8 cellular contexts compared by ENCODE assay signal in the genomic region with DNA sequence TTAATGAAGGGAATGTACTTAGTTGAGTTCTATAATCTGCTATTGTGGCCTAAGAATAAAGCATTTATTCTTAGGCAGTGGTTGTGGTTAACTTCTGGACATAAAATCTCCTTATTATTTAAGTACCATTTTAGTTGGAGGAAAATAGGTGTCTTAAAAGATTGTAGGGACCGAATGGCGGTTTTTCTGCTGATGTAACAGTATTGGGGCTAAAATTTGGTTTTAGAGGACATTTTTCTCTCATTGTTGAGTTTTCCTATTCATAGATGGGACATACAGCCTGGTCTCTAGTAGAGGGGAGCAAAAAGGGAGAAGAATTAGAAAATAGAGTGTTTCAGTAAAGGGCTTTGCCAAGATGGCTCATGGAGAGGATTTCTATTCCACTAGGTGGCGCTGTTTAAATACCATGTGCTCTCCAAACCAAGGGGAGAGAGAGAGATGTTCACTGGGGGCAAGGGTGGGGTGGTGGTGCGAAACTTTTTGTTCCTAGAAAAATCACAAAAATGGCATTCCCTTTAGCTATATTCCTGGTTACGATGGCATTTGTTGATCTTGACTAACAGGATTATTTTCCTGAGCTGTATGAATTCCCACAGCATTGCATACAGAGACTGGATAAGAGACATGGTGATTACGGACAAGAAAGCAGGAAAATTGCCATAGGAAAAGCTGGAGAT. TPM values are rescaled to one million over a fixed set of nuclear protein-coding genes. Genes with fewer than 3 reads are reported as not detected.
DNase-seq lines count a peak whose midpoint lies in the region; ATAC-seq, FAIRE-seq and TF ChIP-seq lines count a peak whose summit lies in the region.

No MANE protein-coding gene starts in this region.

- no peaks in the 10 kb centered on the region for H3K9me3 ChIP-seq in CD4-positive, CD25-positive, alpha-beta regulatory T cell (ENCODE audit: control insufficient read depth in 2 of 2, low read length in 2 of 2)
- H3K9me3 ChIP-seq in fibroblast of lung (ENCODE audit: control insufficient read depth, insufficient read depth, low read depth, low read length) (no peaks in the 10 kb centered on the region), neural cell (ENCODE audit: low read length) (no peaks in the 10 kb centered on the region)

- no peak overlapping the region for H3K27ac Mint-ChIP-seq in CD4-positive, CD25-positive, alpha-beta regulatory T cell
- H3K27ac Mint-ChIP-seq in activated CD4-positive, alpha-beta T cell treated with anti-CD3 and anti-CD28 coated beads, Interleukin-2, amount 10 ng/mL, durations not matched to agents 7 days and 5 days: no peak overlapping the region

- peaks cover 0 to 13% (median 3%) of the 10 kb centered on the region in 4 donors for H3K4me1 Mint-ChIP-seq in CD4-positive, CD25-positive, alpha-beta regulatory T cell
- peaks cover 19% of the 10 kb centered on the region for H3K4me1 Mint-ChIP-seq in activated CD4-positive, alpha-beta T cell treated with anti-CD3 and anti-CD28 coated beads, Interleukin-2, amount 10 ng/mL, durations not matched to agents 7 days and 5 days

- H4K20me1 ChIP-seq in fibroblast of lung (ENCODE audit: control insufficient read depth, extremely low read depth, insufficient read depth, low read length) (no peaks in the 10 kb centered on the region), neural cell (ENCODE audit: insufficient read depth) (no peaks in the 10 kb centered on the region)

- H3K27me3 ChIP-seq in CD4-positive, CD25-positive, alpha-beta regulatory T cell (ENCODE audit: control insufficient read depth, insufficient read depth, low read length): peaks cover 31% of the 10 kb centered on the region
- H3K27me3 ChIP-seq in fibroblast of lung (ENCODE audit: control insufficient read depth, insufficient read depth, low read length) (peaks cover 6% of the 10 kb centered on the region), neural cell (ENCODE audit: insufficient read depth, low read depth, low read length) (peaks cover 16% of the 10 kb centered on the region)

- H3F3A ChIP-seq in neural cell (ENCODE audit: insufficient read depth, low read length, poor library complexity, severe bottlenecking): no peaks in the 10 kb centered on the region

- peak; percentile 65 for TF ChIP-seq CTCF in fibroblast of lung (conservative IDR thresholded peaks at IDR 0.05 in 1 of 2, IDR thresholded peaks at IDR 0.05 in 1 of 2; ENCODE audit: low read depth in 1 of 2, low read length in 2 of 2)
- TF ChIP-seq CTCF in neural cell (IDR thresholded peaks at IDR 0.05; ENCODE audit: poor library complexity, severe bottlenecking): peak; percentile 61

- POLR2A ChIA-PET in activated CD4-positive, alpha-beta T cell treated with anti-CD3 and anti-CD28 coated beads, Interleukin-2, amount 10 ng/mL, durations not matched to agents 7 days and 5 days (lab: Charles Lee): no interaction called here

- no peak overlapping the region for H3K4me3 ChIP-seq in CD4-positive, CD25-positive, alpha-beta regulatory T cell (ENCODE audit: low read depth, low read length)
- H3K4me3 ChIP-seq in fibroblast of lung (replicated peaks in 1 of 4; ENCODE audit: control extremely low read depth in 1 of 4, insufficient read depth in 1 of 4, low read depth in 3 of 4, low read length in 4 of 4) (peak overlapping the region in 1 of 4 experiments; percentile 3), neural cell (ENCODE audit: low read length) (no peak overlapping the region)

- no peak overlapping the region for H3K9ac ChIP-seq in fibroblast of lung (ENCODE audit: insufficient read depth, low read length)
- H3K9ac ChIP-seq in neural cell (ENCODE audit: low read length): no peak overlapping the region

- peak; percentile 25 to 68 (median 65) for DNase-seq in CD4-positive, CD25-positive, alpha-beta regulatory T cell
- peak; percentile 52 for DNase-seq in GM19239 (ENCODE audit: insufficient read length, low spot score)
- peak; percentile 25 for DNase-seq in NCI-H2171 treated with DMSO at 0.1 percent for 48 hours (lab: John Stamatoyannopoulos, UW)
- peak; percentile 62 for DNase-seq in activated CD4-positive, alpha-beta T cell treated with anti-CD3 and anti-CD28 coated beads, Interleukin-2, amount 10 ng/mL, durations not matched to agents 7 days and 5 days
- peak; percentile 39 to 68 for DNase-seq in fibroblast of lung (ENCODE audit: low read depth in 2 of 2)

- ATAC-seq in CD4-positive, CD25-positive, alpha-beta regulatory T cell (ENCODE audit: low read depth in 2 of 2): peak in 1 of 2 donors; percentile 53
- ATAC-seq in GM19467 (IDR thresholded peaks at IDR 0.05; ENCODE audit: unreplicated experiment): no peak
- ATAC-seq in GM19023 (IDR thresholded peaks at IDR 0.05; ENCODE audit: unreplicated experiment): no peak

- H3K27ac ChIP-seq in CD4-positive, CD25-positive, alpha-beta regulatory T cell (ENCODE audit: insufficient read depth, low read length, poor library complexity, severe bottlenecking): no peak overlapping the region
- H3K27ac ChIP-seq in fibroblast of lung (ENCODE audit: insufficient read depth, low read length) (no peak overlapping the region), neural cell (ENCODE audit: low read length) (no peak overlapping the region)

- peak; percentile 92 for FAIRE-seq in GM19239 (lab: Jason Lieb, UNC)

- H3K9me2 ChIP-seq in neural cell (ENCODE audit: insufficient read depth, low read length): no peaks in the 10 kb centered on the region

- CTCF ChIA-PET in activated CD4-positive, alpha-beta T cell treated with anti-CD3 and anti-CD28 coated beads, Interleukin-2, amount 10 ng/mL, durations not matched to agents 7 days and 5 days (lab: Charles Lee): interaction anchor here (0.8 to 1.3 kb wide), 6 partner anchors 8 to 43 kb away, joined by 3 to 4 read pairs (median 3); no protein-coding TSS in a partner anchor

- no peak for TF ChIP-seq EP300 in neural cell (conservative IDR thresholded peaks at IDR 0.05; ENCODE audit: poor library complexity, severe bottlenecking)

- no peaks in the 10 kb centered on the region for H3K36me3 ChIP-seq in CD4-positive, CD25-positive, alpha-beta regulatory T cell (ENCODE audit: control insufficient read depth, insufficient read depth, low read length)
- H3K36me3 ChIP-seq in fibroblast of lung (ENCODE audit: control insufficient read depth, insufficient read depth, low read length): no peaks in the 10 kb centered on the region
- no peaks in the 10 kb centered on the region for H3K36me3 ChIP-seq in neural cell (ENCODE audit: insufficient read depth, low read length)

- H3K4me3 Mint-ChIP-seq in CD4-positive, CD25-positive, alpha-beta regulatory T cell: no peak overlapping the region
- H3K4me3 Mint-ChIP-seq in activated CD4-positive, alpha-beta T cell treated with anti-CD3 and anti-CD28 coated beads, Interleukin-2, amount 10 ng/mL, durations not matched to agents 7 days and 5 days: no peak overlapping the region

- H3K79me2 ChIP-seq in fibroblast of lung (ENCODE audit: control insufficient read depth, insufficient read depth, low read length) (no peaks in the 10 kb centered on the region), neural cell (replicated peaks; ENCODE audit: insufficient read depth, low read length) (no peaks in the 10 kb centered on the region)

- H3K4me1 ChIP-seq in CD4-positive, CD25-positive, alpha-beta regulatory T cell (ENCODE audit: control insufficient read depth, insufficient read depth, low read length, poor library complexity, severe bottlenecking): no peaks in the 10 kb centered on the region
- no peaks in the 10 kb centered on the region for H3K4me1 ChIP-seq in fibroblast of lung (ENCODE audit: control insufficient read depth, extremely low read depth, insufficient read depth, low read length)

- no peaks in the 10 kb centered on the region for H3K9me3 Mint-ChIP-seq in CD4-positive, CD25-positive, alpha-beta regulatory T cell
- H3K9me3 Mint-ChIP-seq in activated CD4-positive, alpha-beta T cell treated with anti-CD3 and anti-CD28 coated beads, Interleukin-2, amount 10 ng/mL, durations not matched to agents 7 days and 5 days: no peaks in the 10 kb centered on the region

- H3K27me3 Mint-ChIP-seq in CD4-positive, CD25-positive, alpha-beta regulatory T cell: peaks cover 58% of the 10 kb centered on the region
- H3K27me3 Mint-ChIP-seq in activated CD4-positive, alpha-beta T cell treated with anti-CD3 and anti-CD28 coated beads, Interleukin-2, amount 10 ng/mL, durations not matched to agents 7 days and 5 days: peaks cover 37% of the 10 kb centered on the region

- peak; percentile 53 for TF ChIP-seq RAD21 in neural cell (conservative IDR thresholded peaks at IDR 0.05)

- no peaks in the 10 kb centered on the region for H3K36me3 Mint-ChIP-seq in CD4-positive, CD25-positive, alpha-beta regulatory T cell
- no peaks in the 10 kb centered on the region for H3K36me3 Mint-ChIP-seq in activated CD4-positive, alpha-beta T cell treated with anti-CD3 and anti-CD28 coated beads, Interleukin-2, amount 10 ng/mL, durations not matched to agents 7 days and 5 days (ENCODE audit: low read depth)

- H2AFZ ChIP-seq in fibroblast of lung (ENCODE audit: low read length) (no peak overlapping the region), neural cell (ENCODE audit: low read depth, low read length) (no peak overlapping the region)

- peak overlapping the region; percentile 75 for H3K4me2 ChIP-seq in fibroblast of lung (ENCODE audit: extremely low read depth, insufficient read depth, low read length)
- no peak overlapping the region for H3K4me2 ChIP-seq in neural cell (ENCODE audit: low read length)

RNA-seq across cellular contexts. Expression of a gene that starts 18.3 kb away (rescaled TPM):
- not detected for total RNA-seq in CD4-positive, CD25-positive, alpha-beta regulatory T cell
- polyA plus RNA-seq in CD4-positive, CD25-positive, alpha-beta regulatory T cell: under 1 TPM in 2 of 4 donors, not detected in 2; 0.17 to 0.76 TPM
- not detected for total RNA-seq in activated CD4-positive, alpha-beta T cell treated with anti-CD3 and anti-CD28 coated beads, Interleukin-2, amount 10 ng/mL, durations not matched to agents 7 days and 5 days
- total RNA-seq in fibroblast of lung: 3.3 and 3.9 TPM in 2 replicates
- 2.4 and 7.6 TPM in 2 replicates for polyA plus RNA-seq in fibroblast of lung
- polyA plus RNA-seq in fibroblast of lung (2012): 1.7 and 3.2 TPM in 2 replicates
- 3.9 TPM in 1 of 2 replicates, not detected in the other for polyA minus RNA-seq in fibroblast of lung (ENCODE audit: low replicate concordance)
- not detected in 2 replicates for polyA plus RNA-seq in neural cell
- polyA minus RNA-seq in neural cell: not detected in 2 replicates

RNA-seq across cellular contexts. Expression of a gene that starts 37.4 kb away (rescaled TPM):
- total RNA-seq in CD4-positive, CD25-positive, alpha-beta regulatory T cell: not detected
- polyA plus RNA-seq in CD4-positive, CD25-positive, alpha-beta regulatory T cell: not detected
- total RNA-seq in activated CD4-positive, alpha-beta T cell treated with anti-CD3 and anti-CD28 coated beads, Interleukin-2, amount 10 ng/mL, durations not matched to agents 7 days and 5 days: under 1 TPM in 1 of 2 experiments, not detected in 1; 0.07 TPM
- total RNA-seq in fibroblast of lung: 0.51 and 2.3 TPM in 2 replicates
- polyA plus RNA-seq in fibroblast of lung (0.22 and 0.33 TPM in 2 replicates), neural cell (2.6 and 3.8 TPM in 2 replicates)
- 0.25 and 0.30 TPM in 2 replicates for polyA plus RNA-seq in fibroblast of lung (2012)
- polyA minus RNA-seq in fibroblast of lung (ENCODE audit: low replicate concordance) (2.7 TPM in 1 of 2 replicates, not detected in the other), neural cell (0.97 and 1.3 TPM in 2 replicates)
